In genomic region chr1:190320952-190321351, GRCh38 we compare ENCODE assay signal across 11 cellular contexts.
DNase-seq lines count a peak whose midpoint lies in the region; ATAC-seq and TF ChIP-seq lines count a peak whose summit lies in the region.
"Had no signal": no experiment of that assay in that cellular context is flagged by ENCODE, and none has a peak within 500 bp of the region (broad histone marks: within the 10 kb centered on the region; RNA-seq: fewer than 3 reads in every experiment).

No MANE protein-coding gene starts in this region.

- no peaks in the 10 kb centered on the region for H3K36me3 ChIP-seq in SK-N-SH (replicated peaks in 1 of 2; ENCODE audit: control insufficient read depth in 1 of 2, insufficient read depth in 2 of 2, low read length in 1 of 2)
- H3K36me3 ChIP-seq: thyroid gland had no signal

- no peak overlapping the region for H3K4me3 ChIP-seq in SK-N-SH (ENCODE audit: low read depth in 2 of 2, low read length in 1 of 2)
- H3K4me3 ChIP-seq: thyroid gland had no signal

- no peak overlapping the region for H2AFZ ChIP-seq in SK-N-SH (ENCODE audit: low read depth)

- no peak overlapping the region for H3K4me2 ChIP-seq in SK-N-SH

- ATAC-seq in left ventricle myocardium superior (no peak), HG02642 (IDR thresholded peaks at IDR 0.05; ENCODE audit: poor library complexity, unreplicated experiment) (no peak), HG02798 (IDR thresholded peaks at IDR 0.05; ENCODE audit: poor library complexity, unreplicated experiment) (no peak)

- no peaks in the 10 kb centered on the region for H3K27me3 ChIP-seq in SK-N-SH (ENCODE audit: insufficient read depth)
- H3K27me3 ChIP-seq: thyroid gland had no signal

- no peak overlapping the region for H3K27ac ChIP-seq in SK-N-SH (ENCODE audit: low read depth in 2 of 2, low read length in 1 of 2)
- H3K27ac ChIP-seq: HL-60, thyroid gland had no signal

- H3K9me3 ChIP-seq in SK-N-SH: no peaks in the 10 kb centered on the region
- H3K9me3 ChIP-seq: Caco-2, thyroid gland had no signal

- TF ChIP-seq EP300 in SK-N-SH (IDR thresholded peaks at IDR 0.05; ENCODE audit: borderline replicate concordance in 1 of 2, low read depth in 1 of 2, low read length in 1 of 2): no peak

- no peaks in the 10 kb centered on the region for H3F3A ChIP-seq in SK-N-SH (replicated peaks; ENCODE audit: insufficient read depth)

- H3K9ac ChIP-seq in SK-N-SH: no peak overlapping the region

- TF ChIP-seq CTCF in SK-N-SH (IDR thresholded peaks at IDR 0.05): peak; percentile 66

- H3K79me2 ChIP-seq in SK-N-SH (ENCODE audit: insufficient read depth): no peaks in the 10 kb centered on the region

- POLR2A ChIA-PET in SK-N-SH (lab: Yijun Ruan, JAX): no interaction called here

- intact Hi-C loops in left ventricle myocardium superior (cut with micrococcal nuclease): no loop called here

- no peaks in the 10 kb centered on the region; a peak in 1 of 4 replicates for H3K4me1 ChIP-seq in SK-N-SH (ENCODE audit: control insufficient read depth in 1 of 2, insufficient read depth in 2 of 2, low read depth in 1 of 2, low read length in 1 of 2)
- H3K4me1 ChIP-seq: Caco-2, thyroid gland had no signal

- DNase-seq in AG08396 (ENCODE audit: low spot score) (peak; percentile 5), Kasumi-1 (lab: John Stamatoyannopoulos, UW) (peak; percentile 43 to 55), SK-N-SH (peak; percentile 3), glomerular visceral epithelial cell (ENCODE audit: extremely low spot score) (peak; percentile 36), left ventricle myocardium superior (no peak)
- no peak for DNase-seq in stimulated activated CD4-positive, alpha-beta T cell treated with anti-CD3 and anti-CD28 coated beads, Interleukin-4, amount 100 ng/mL, for 24 hours
- DNase-seq: thyroid gland had no signal

- no peaks in the 10 kb centered on the region for H3K9me2 ChIP-seq in SK-N-SH

- H4K20me1 ChIP-seq in SK-N-SH (ENCODE audit: insufficient read depth): no peaks in the 10 kb centered on the region

- TF ChIP-seq RAD21 in SK-N-SH (IDR thresholded peaks at IDR 0.05; ENCODE audit: low read length): peak; percentile 83

- WGBS in SK-N-SH (ENCODE audit: low lambda C conversion rate): 79% methylated on average over 3 of the region's 3 CpGs

- CTCF ChIA-PET in SK-N-SH (lab: Yijun Ruan, JAX): interaction anchor here (0.6 to 1.1 kb wide), 7 partner anchors 8 to 1539 kb away, joined by 3 to 9 read pairs (median 4); no protein-coding TSS in a partner anchor

TF ChIP-seq in SK-N-SH, 30 proteins besides CTCF, POLR2A, EP300 and RAD21:
- TF ChIP-seq RFX5 (IDR thresholded peaks at IDR 0.05; ENCODE audit: low read length): no peak
- peak; percentile 64 for TF ChIP-seq SMC3 (IDR thresholded peaks at IDR 0.05; ENCODE audit: low read depth, low read length)

Comparison
In these comparisons a context has a peak if more than half of its experiments do, and no peak if none do; other contexts are left out.
1. DNase-seq: peak in AG08396 (single experiment), Kasumi-1 (2 of 2), SK-N-SH (single experiment) and glomerular visceral epithelial cell (single experiment); none in stimulated activated CD4-positive, alpha-beta T cell treated with anti-CD3 and anti-CD28 coated beads, Interleukin-4, amount 100 ng/mL, for 24 hours (single experiment) and left ventricle myocardium superior (single experiment).